ENCODE assay signal across 13 cellular contexts in the genomic region with DNA sequence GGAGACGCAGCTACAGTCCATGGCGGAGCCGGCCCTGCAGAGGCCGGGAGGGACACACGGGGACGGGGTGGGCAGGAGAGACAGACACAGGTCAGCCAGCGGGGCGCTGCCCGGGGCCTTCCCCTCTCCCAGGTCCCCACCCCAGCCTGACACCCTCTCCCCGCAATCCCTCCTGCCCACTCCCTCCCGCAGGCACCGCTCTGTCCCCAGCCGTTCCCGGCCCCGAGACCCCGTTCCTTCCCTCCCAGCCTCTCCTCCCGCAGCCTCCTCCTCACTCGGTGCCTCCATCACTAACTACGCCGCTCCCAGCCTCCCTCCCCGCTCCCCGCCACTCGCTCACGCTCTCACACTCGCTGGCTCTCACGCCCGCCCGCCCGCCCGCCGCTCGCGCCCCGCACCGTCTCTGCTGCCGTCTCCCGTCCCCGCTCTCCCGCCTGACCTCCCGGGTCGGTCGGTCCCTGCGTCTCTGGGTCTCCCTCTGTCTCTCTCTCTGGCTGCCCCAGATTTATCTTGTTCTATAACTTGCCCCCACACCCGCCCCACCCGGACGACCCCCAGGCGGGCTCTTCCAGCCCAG. TPM values are rescaled to one million over a fixed set of nuclear protein-coding genes. Genes with fewer than 3 reads are reported as not detected.
DNase-seq lines count a peak whose midpoint lies in the region; ATAC-seq and TF ChIP-seq lines count a peak whose summit lies in the region.
"Had no signal": no experiment of that assay in that cellular context is flagged by ENCODE, and none has a peak within 500 bp of the region (broad histone marks: within the 10 kb centered on the region; RNA-seq: fewer than 3 reads in every experiment).

No MANE protein-coding gene starts in this region.

- TF ChIP-seq CTCF in PC-3 (conservative IDR thresholded peaks at IDR 0.05; ENCODE audit: low read depth, low read length) = no peak
- TF ChIP-seq CTCF in glutamatergic neuron (IDR thresholded peaks at IDR 0.05; ENCODE audit: partially characterized antibody, unreplicated experiment) = no peak
- TF ChIP-seq CTCF in neural progenitor cell (IDR thresholded peaks at IDR 0.05) = no peak

- no peak overlapping the region for H3K4me3 Mint-ChIP-seq in glutamatergic neuron (ENCODE audit: unreplicated experiment)
- H3K4me3 Mint-ChIP-seq in neural progenitor cell = no peak overlapping the region
- no peak overlapping the region for H3K4me3 Mint-ChIP-seq in activated CD4-positive, alpha-beta memory T cell treated with anti-CD3 and anti-CD28 coated beads, Interleukin-2, amount 10 ng/mL, durations not matched to agents 7 days and 5 days

- H3K4me3 ChIP-seq in PC-3 (ENCODE audit: low read length) (no peak overlapping the region), neural progenitor cell (peak overlapping the region; percentile 29)
- H3K4me3 ChIP-seq: ovary, vagina had no signal

- H4K20me1 ChIP-seq in PC-3 (ENCODE audit: low read length) = no peaks in the 10 kb centered on the region
- H4K20me1 ChIP-seq in neural progenitor cell (ENCODE audit: low read depth) = peaks cover 26% of the 10 kb centered on the region

- intact Hi-C loops in PC-3 (cut with micrococcal nuclease) = no loop called here

- no peaks in the 10 kb centered on the region for H3K36me3 ChIP-seq in PC-3 (ENCODE audit: low read depth, low read length)
- no peaks in the 10 kb centered on the region for H3K36me3 ChIP-seq in neural progenitor cell
- H3K36me3 ChIP-seq: ovary, vagina had no signal

- peaks cover 22% of the 10 kb centered on the region for H3K27me3 Mint-ChIP-seq in glutamatergic neuron (ENCODE audit: unreplicated experiment)
- H3K27me3 Mint-ChIP-seq in neural progenitor cell (ENCODE audit: insufficient read depth, low read depth) = peaks cover 34% of the 10 kb centered on the region
- peaks cover 39% of the 10 kb centered on the region for H3K27me3 Mint-ChIP-seq in activated CD4-positive, alpha-beta memory T cell treated with anti-CD3 and anti-CD28 coated beads, Interleukin-2, amount 10 ng/mL, durations not matched to agents 7 days and 5 days

- no TSS peak for BruUV-seq in PC-3 (replicated peaks; lab: Mats Ljungman, UMichigan)

- H2AFZ ChIP-seq in PC-3 (ENCODE audit: low read length) (no peak overlapping the region), neural progenitor cell (replicated peaks) (no peak overlapping the region)

- H3K27ac ChIP-seq in PC-3 (ENCODE audit: low read length) (no peak overlapping the region), neural progenitor cell (no peak overlapping the region)
- H3K27ac ChIP-seq: ovary, vagina had no signal

- H3K4me1 ChIP-seq in PC-3 (ENCODE audit: insufficient read depth, low read length) (no peaks in the 10 kb centered on the region), neural progenitor cell (peaks cover 8% of the 10 kb centered on the region)

- H3K27ac Mint-ChIP-seq in glutamatergic neuron (ENCODE audit: unreplicated experiment) (no peak overlapping the region), neural progenitor cell (no peak overlapping the region)
- no peak overlapping the region for H3K27ac Mint-ChIP-seq in activated CD4-positive, alpha-beta memory T cell treated with anti-CD3 and anti-CD28 coated beads, Interleukin-2, amount 10 ng/mL, durations not matched to agents 7 days and 5 days

- CTCF ChIA-PET in PC-3 (lab: Charles Lee) = no interaction called here
- CTCF ChIA-PET in activated CD4-positive, alpha-beta memory T cell treated with anti-CD3 and anti-CD28 coated beads, Interleukin-2, amount 10 ng/mL, durations not matched to agents 7 days and 5 days (lab: Charles Lee) = no interaction called here

- H3K4me1 Mint-ChIP-seq in glutamatergic neuron (ENCODE audit: low read depth, unreplicated experiment) (peaks cover 20% of the 10 kb centered on the region), neural progenitor cell (peaks cover 4% of the 10 kb centered on the region)
- H3K4me1 Mint-ChIP-seq in activated CD4-positive, alpha-beta memory T cell treated with anti-CD3 and anti-CD28 coated beads, Interleukin-2, amount 10 ng/mL, durations not matched to agents 7 days and 5 days = peaks cover 13% of the 10 kb centered on the region

- no peaks in the 10 kb centered on the region for H3K9me2 ChIP-seq in PC-3 (replicated peaks; ENCODE audit: low read length)

- H3K9me3 Mint-ChIP-seq in glutamatergic neuron (ENCODE audit: unreplicated experiment) (peaks cover 7% of the 10 kb centered on the region), neural progenitor cell (no peaks in the 10 kb centered on the region)
- no peaks in the 10 kb centered on the region for H3K9me3 Mint-ChIP-seq in activated CD4-positive, alpha-beta memory T cell treated with anti-CD3 and anti-CD28 coated beads, Interleukin-2, amount 10 ng/mL, durations not matched to agents 7 days and 5 days

- no peaks in the 10 kb centered on the region for H3K9me3 ChIP-seq in PC-3 (ENCODE audit: low read length)
- H3K9me3 ChIP-seq in neural progenitor cell (ENCODE audit: low read depth) = no peaks in the 10 kb centered on the region
- H3K9me3 ChIP-seq: ovary, vagina had no signal

- no peak for DNase-seq in activated CD4-positive, CD25-positive, alpha-beta regulatory T cell treated with anti-CD3 and anti-CD28 coated beads, Interleukin-2, amount 50 U/mL, for 72 hours
- DNase-seq in PC-3 = no peak
- peak; percentile 62 for DNase-seq in glutamatergic neuron
- peak; percentile 51 for DNase-seq in neural progenitor cell (ENCODE audit: low spot score)
- no peak for DNase-seq in activated CD4-positive, alpha-beta memory T cell treated with anti-CD3 and anti-CD28 coated beads, Interleukin-2, amount 10 ng/mL, durations not matched to agents 7 days and 5 days
- DNase-seq in activated CD8-positive, alpha-beta memory T cell treated with anti-CD3 and anti-CD28 coated beads, Interleukin-2, amount 50 U/mL, for 4 hours = no peak
- DNase-seq in hippocampal formation (lab: John Stamatoyannopoulos, UW) = no peak
- DNase-seq: amygdala, DMS153, GOT3, ovary had no signal

- H3K36me3 Mint-ChIP-seq in glutamatergic neuron (ENCODE audit: unreplicated experiment) = no peaks in the 10 kb centered on the region
- no peaks in the 10 kb centered on the region for H3K36me3 Mint-ChIP-seq in neural progenitor cell
- peaks cover 21% of the 10 kb centered on the region for H3K36me3 Mint-ChIP-seq in activated CD4-positive, alpha-beta memory T cell treated with anti-CD3 and anti-CD28 coated beads, Interleukin-2, amount 10 ng/mL, durations not matched to agents 7 days and 5 days (ENCODE audit: low read depth)

- peak; percentile 5 to 11 for ATAC-seq in activated CD4-positive, CD25-positive, alpha-beta regulatory T cell treated with anti-CD3 and anti-CD28 coated beads, Interleukin-2, amount 50 U/mL, for 24 hours
- ATAC-seq in PC-3 = peak; percentile 16; the same call in 1 of the 2 replicates

- H3K79me2 ChIP-seq in PC-3 (ENCODE audit: low read length) (no peaks in the 10 kb centered on the region), neural progenitor cell (ENCODE audit: low read depth) (no peaks in the 10 kb centered on the region)

- H3K27me3 ChIP-seq in PC-3 (ENCODE audit: low read length) (peaks cover 28% of the 10 kb centered on the region), neural progenitor cell (peaks cover 94% of the 10 kb centered on the region)

- H3K9ac ChIP-seq in PC-3 (ENCODE audit: low read length) (no peak overlapping the region), neural progenitor cell (no peak overlapping the region)

- POLR2A ChIA-PET in PC-3 (lab: Charles Lee; ENCODE audit: unreplicated experiment) = no interaction called here
- POLR2A ChIA-PET in activated CD4-positive, alpha-beta memory T cell treated with anti-CD3 and anti-CD28 coated beads, Interleukin-2, amount 10 ng/mL, durations not matched to agents 7 days and 5 days (lab: Charles Lee) = interaction anchor here (1.9 to 2.4 kb wide), 3 partner anchors 10 to 36 kb away, joined by 4 to 8 read pairs (median 7); a partner anchor contains a TSS

- no peak overlapping the region for H3K4me2 ChIP-seq in PC-3 (ENCODE audit: low read length)
- peak overlapping the region; percentile 73 for H3K4me2 ChIP-seq in neural progenitor cell

- no peaks in the 10 kb centered on the region for H3F3A ChIP-seq in PC-3 (ENCODE audit: low read length, unreplicated experiment)
- H3F3A ChIP-seq in neural progenitor cell (ENCODE audit: low read depth) = no peaks in the 10 kb centered on the region

RNA-seq across cellular contexts. Expression of a gene that starts 15.3 kb away (rescaled TPM):
- 0.11 and 0.58 TPM in 2 replicates for total RNA-seq in PC-3 (2014; rRNA removed)
- 1.6 TPM for total RNA-seq in glutamatergic neuron (ENCODE audit: unreplicated experiment)
- 0.22 and 0.65 TPM in 2 replicates for total RNA-seq in neural progenitor cell (ENCODE audit: low replicate concordance)
- 1 to 10 TPM; 1.5 to 1.7 TPM for total RNA-seq in activated CD4-positive, alpha-beta memory T cell treated with anti-CD3 and anti-CD28 coated beads, Interleukin-2, amount 10 ng/mL, durations not matched to agents 7 days and 5 days

RNA-seq across cellular contexts. Expression of a gene that starts 30.0 kb away (rescaled TPM):
- total RNA-seq in PC-3 (2014; rRNA removed) (50.8 and 64.3 TPM in 2 replicates), glutamatergic neuron (ENCODE audit: unreplicated experiment) (78.7 TPM), neural progenitor cell (ENCODE audit: low replicate concordance) (10.9 and 25.2 TPM in 2 replicates)
- 100 to 1,000 TPM; 657 TPM for total RNA-seq in activated CD4-positive, alpha-beta memory T cell treated with anti-CD3 and anti-CD28 coated beads, Interleukin-2, amount 10 ng/mL, durations not matched to agents 7 days and 5 days

RNA-seq across cellular contexts. Expression of a gene that starts 35.9 kb away (rescaled TPM):
- total RNA-seq in PC-3 (2014; rRNA removed) = 0.11 TPM in 1 of 2 replicates, not detected in the other
- not detected for total RNA-seq in glutamatergic neuron (ENCODE audit: unreplicated experiment)
- 0.11 and 0.25 TPM in 2 replicates for total RNA-seq in neural progenitor cell (ENCODE audit: low replicate concordance)
- under 1 TPM; 0.35 to 0.38 TPM for total RNA-seq in activated CD4-positive, alpha-beta memory T cell treated with anti-CD3 and anti-CD28 coated beads, Interleukin-2, amount 10 ng/mL, durations not matched to agents 7 days and 5 days
- total RNA-seq: vagina had no signal

RNA-seq across cellular contexts. Expression of a gene that starts 46.1 kb away (rescaled TPM):
- total RNA-seq in PC-3 (2014; rRNA removed) = 148 and 158 TPM in 2 replicates
- total RNA-seq in glutamatergic neuron (ENCODE audit: unreplicated experiment) = 139 TPM
- total RNA-seq in neural progenitor cell (ENCODE audit: low replicate concordance) = 33.1 and 108 TPM in 2 replicates
- total RNA-seq in activated CD4-positive, alpha-beta memory T cell treated with anti-CD3 and anti-CD28 coated beads, Interleukin-2, amount 10 ng/mL, durations not matched to agents 7 days and 5 days = 100 to 1,000 TPM in 1 of 2 experiments, 10 to 100 TPM in 1; 97.2 to 105 TPM

RNA-seq across cellular contexts. Expression of a gene that starts 52.9 kb away (rescaled TPM):
- total RNA-seq in PC-3 (2014; rRNA removed) = 1,687 and 1,830 TPM in 2 replicates
- 1,637 TPM for total RNA-seq in glutamatergic neuron (ENCODE audit: unreplicated experiment)
- 1,422 and 2,398 TPM in 2 replicates for total RNA-seq in neural progenitor cell (ENCODE audit: low replicate concordance)
- total RNA-seq in activated CD4-positive, alpha-beta memory T cell treated with anti-CD3 and anti-CD28 coated beads, Interleukin-2, amount 10 ng/mL, durations not matched to agents 7 days and 5 days = 1,000 to 10,000 TPM; 2,625 to 2,652 TPM

Comparison
In these comparisons a context has a peak if more than half of its experiments do, and no peak if none do; other contexts are left out.
1. DNase-seq: peak in glutamatergic neuron (single experiment) and neural progenitor cell (single experiment); none in activated CD4-positive, CD25-positive, alpha-beta regulatory T cell treated with anti-CD3 and anti-CD28 coated beads, Interleukin-2, amount 50 U/mL, for 72 hours (single experiment), PC-3 (single experiment), activated CD4-positive, alpha-beta memory T cell treated with anti-CD3 and anti-CD28 coated beads, Interleukin-2, amount 10 ng/mL, durations not matched to agents 7 days and 5 days (single experiment), activated CD8-positive, alpha-beta memory T cell treated with anti-CD3 and anti-CD28 coated beads, Interleukin-2, amount 50 U/mL, for 4 hours (single experiment) and hippocampal formation (0 of 2).